ENCODE assay signal across 24 cellular contexts in the genomic region with DNA sequence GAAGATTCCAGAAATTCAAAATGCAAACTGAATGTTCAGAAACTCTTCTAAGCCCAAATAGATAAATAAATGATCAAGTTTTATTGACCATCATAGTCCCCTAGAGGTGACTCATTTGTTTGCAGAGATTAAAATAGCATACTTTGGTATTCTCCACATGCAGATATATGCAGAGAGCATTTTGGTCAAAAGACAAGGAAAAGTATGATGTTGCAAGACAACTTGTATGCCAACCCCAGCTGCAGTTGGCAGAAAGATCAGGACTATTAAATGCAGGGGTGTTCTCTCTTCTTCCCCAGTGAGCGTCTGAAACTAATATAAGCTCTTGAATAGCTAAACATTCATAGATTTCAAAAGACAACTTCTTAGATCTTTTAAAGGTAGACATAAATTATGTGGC.
DNase-seq lines count a peak whose midpoint lies in the region; ATAC-seq and TF ChIP-seq lines count a peak whose summit lies in the region.
"Had no signal": no experiment of that assay in that cellular context is flagged by ENCODE, and none has a peak within 500 bp of the region (broad histone marks: within the 10 kb centered on the region; RNA-seq: fewer than 3 reads in every experiment).

No MANE protein-coding gene starts in this region.

- DNase-seq in ELR (ENCODE audit: low read depth) = peak; percentile 4
- DNase-seq in LNCaP clone FGC (ENCODE audit: low read depth) = peak; percentile 27
- DNase-seq in fibroblast of gingiva (ENCODE audit: low read depth) = peak; percentile 87
- peak; percentile 30 for DNase-seq in stromal cell of bone marrow (ENCODE audit: low read depth)
- DNase-seq in activated naive CD4-positive, alpha-beta T cell treated with anti-CD3 and anti-CD28 coated beads for 36 hours = no peak
- no peak for DNase-seq in NOMO-1 (lab: John Stamatoyannopoulos, UW; ENCODE audit: unreplicated experiment in 2 of 2)
- DNase-seq: DND-41; effector memory CD4-positive, alpha-beta T cell; head of caudate nucleus; naive thymus-derived CD8-positive, alpha-beta T cell; NCI-H1105; NCI-H2081; NCI-H446 treated with DMSO at 0.1 percent for 48 hours; spleen; stimulated activated CD4-positive, alpha-beta T cell treated with anti-CD3 and anti-CD28 coated beads, Interleukin-4, amount 100 ng/mL, for 24 hours; stimulated activated naive CD8-positive, alpha-beta T cell treated with anti-CD3 and anti-CD28 coated beads, Interleukin-15, Interleukin-2, amounts not matched to agents 100 U/mL and 50 U/mL, for 24 hours; T-helper 2 cell had no signal

- H3K9me3 Mint-ChIP-seq in activated naive CD4-positive, alpha-beta T cell treated with anti-CD3 and anti-CD28 coated beads for 36 hours = no peaks in the 10 kb centered on the region

- no peak overlapping the region for H3K4me3 Mint-ChIP-seq in activated naive CD4-positive, alpha-beta T cell treated with anti-CD3 and anti-CD28 coated beads for 36 hours
- H3K4me3 Mint-ChIP-seq: B cell; naive thymus-derived CD8-positive, alpha-beta T cell had no signal

- intact Hi-C loops in activated naive CD4-positive, alpha-beta T cell treated with anti-CD3 and anti-CD28 coated beads for 36 hours (cut with micrococcal nuclease) = no loop called here

- no peak for TF ChIP-seq CTCF in LNCaP clone FGC (IDR thresholded peaks at IDR 0.05; ENCODE audit: control insufficient read depth, extremely low read depth, insufficient read depth)

- H3K27ac Mint-ChIP-seq in activated naive CD4-positive, alpha-beta T cell treated with anti-CD3 and anti-CD28 coated beads for 36 hours = no peak overlapping the region
- H3K27ac Mint-ChIP-seq: activated naive CD4-positive, alpha-beta T cell treated with anti-CD3 and anti-CD28 coated beads, Interleukin-2, amount 50 U/mL, for 72 hours; B cell; naive thymus-derived CD8-positive, alpha-beta T cell had no signal

- no peaks in the 10 kb centered on the region for H3K36me3 Mint-ChIP-seq in activated naive CD4-positive, alpha-beta T cell treated with anti-CD3 and anti-CD28 coated beads for 36 hours (ENCODE audit: low read depth)
- H3K36me3 Mint-ChIP-seq: activated naive CD4-positive, alpha-beta T cell treated with anti-CD3 and anti-CD28 coated beads, Interleukin-2, amount 50 U/mL, for 72 hours had no signal

- no peaks in the 10 kb centered on the region for H3K4me1 Mint-ChIP-seq in activated naive CD4-positive, alpha-beta T cell treated with anti-CD3 and anti-CD28 coated beads for 36 hours (ENCODE audit: low read depth)

- no peak overlapping the region for H3K4me3 ChIP-seq in LNCaP clone FGC (ENCODE audit: low read depth, low read length)
- H3K4me3 ChIP-seq: esophagus muscularis mucosa, spleen, tibial nerve had no signal

- no peak for ATAC-seq in GM21786 (IDR thresholded peaks at IDR 0.05; ENCODE audit: unreplicated experiment)
- ATAC-seq: activated naive CD4-positive, alpha-beta T cell treated with anti-CD3 and anti-CD28 coated beads, Interleukin-2, amount 50 U/mL, for 72 hours; left lobe of liver; naive thymus-derived CD8-positive, alpha-beta T cell; Panc1; stimulated activated naive CD8-positive, alpha-beta T cell treated with anti-CD3 and anti-CD28 coated beads, Interleukin-15, Interleukin-2, amounts not matched to agents 100 U/mL and 50 U/mL, for 24 hours had no signal

- H3K27me3 Mint-ChIP-seq in activated naive CD4-positive, alpha-beta T cell treated with anti-CD3 and anti-CD28 coated beads for 36 hours (ENCODE audit: low read depth) = no peaks in the 10 kb centered on the region
- H3K27me3 Mint-ChIP-seq: B cell; naive thymus-derived CD8-positive, alpha-beta T cell had no signal

- CTCF ChIA-PET in activated naive CD4-positive, alpha-beta T cell treated with anti-CD3 and anti-CD28 coated beads for 36 hours (lab: Charles Lee) = no interaction called here

Comparison
In these comparisons a context has a peak if more than half of its experiments do, and no peak if none do; other contexts are left out.
1. DNase-seq: peak in ELR (single experiment), LNCaP clone FGC (single experiment), fibroblast of gingiva (single experiment) and stromal cell of bone marrow (single experiment); none in activated naive CD4-positive, alpha-beta T cell treated with anti-CD3 and anti-CD28 coated beads for 36 hours (single experiment) and NOMO-1 (0 of 2).